ENCODE assay signal across 9 cellular contexts in the genomic region with DNA sequence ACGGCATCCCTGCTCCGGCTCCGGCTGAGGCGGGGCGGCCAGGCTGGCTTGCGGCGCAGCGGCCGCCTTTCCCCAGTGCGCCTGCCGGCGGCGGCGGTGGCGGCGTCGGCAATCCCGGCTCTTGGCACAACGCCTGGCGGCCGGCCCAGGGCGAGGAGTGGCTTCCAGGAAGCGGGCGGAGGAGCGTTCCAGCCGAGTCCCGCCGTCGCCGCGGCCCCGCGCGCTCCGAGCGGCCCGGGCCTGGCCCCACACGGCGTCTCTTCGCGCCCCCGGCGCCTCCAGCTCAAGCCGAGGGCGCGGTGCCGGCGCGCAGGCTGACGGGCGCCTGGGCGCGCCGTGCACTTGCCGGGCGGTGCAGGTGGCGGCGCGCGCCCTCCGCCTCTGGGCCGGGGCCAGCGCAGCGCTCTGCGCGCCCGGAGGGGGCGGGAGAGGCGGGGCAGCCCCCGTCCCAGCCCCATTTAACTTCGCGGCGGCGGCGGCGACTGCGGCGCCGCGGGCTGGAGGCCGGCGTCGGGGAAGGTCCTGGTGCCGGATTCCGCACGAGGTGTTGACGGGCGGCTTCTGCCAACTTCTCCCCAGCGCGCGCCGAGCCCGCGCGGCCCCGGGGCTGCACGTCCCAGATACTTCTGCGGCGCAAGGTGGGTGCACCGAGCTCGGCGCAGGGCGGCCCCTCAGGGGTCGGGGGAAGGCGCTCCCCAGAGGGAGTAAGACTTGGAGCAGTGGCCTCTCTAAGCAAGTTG. TPM values are rescaled to one million over a fixed set of nuclear protein-coding genes. Genes with fewer than 3 reads are reported as not detected.
A peak's percentile ranks its signal among the peaks of the same experiment; 100 is the strongest.
DNase-seq lines count a peak whose midpoint lies in the region; ATAC-seq and TF ChIP-seq lines count a peak whose summit lies in the region.
"Had no signal": no experiment of that assay in that cellular context is flagged by ENCODE, and none has a peak within 500 bp of the region (broad histone marks: within the 10 kb centered on the region; RNA-seq: fewer than 3 reads in every experiment).

A gene with protein sequence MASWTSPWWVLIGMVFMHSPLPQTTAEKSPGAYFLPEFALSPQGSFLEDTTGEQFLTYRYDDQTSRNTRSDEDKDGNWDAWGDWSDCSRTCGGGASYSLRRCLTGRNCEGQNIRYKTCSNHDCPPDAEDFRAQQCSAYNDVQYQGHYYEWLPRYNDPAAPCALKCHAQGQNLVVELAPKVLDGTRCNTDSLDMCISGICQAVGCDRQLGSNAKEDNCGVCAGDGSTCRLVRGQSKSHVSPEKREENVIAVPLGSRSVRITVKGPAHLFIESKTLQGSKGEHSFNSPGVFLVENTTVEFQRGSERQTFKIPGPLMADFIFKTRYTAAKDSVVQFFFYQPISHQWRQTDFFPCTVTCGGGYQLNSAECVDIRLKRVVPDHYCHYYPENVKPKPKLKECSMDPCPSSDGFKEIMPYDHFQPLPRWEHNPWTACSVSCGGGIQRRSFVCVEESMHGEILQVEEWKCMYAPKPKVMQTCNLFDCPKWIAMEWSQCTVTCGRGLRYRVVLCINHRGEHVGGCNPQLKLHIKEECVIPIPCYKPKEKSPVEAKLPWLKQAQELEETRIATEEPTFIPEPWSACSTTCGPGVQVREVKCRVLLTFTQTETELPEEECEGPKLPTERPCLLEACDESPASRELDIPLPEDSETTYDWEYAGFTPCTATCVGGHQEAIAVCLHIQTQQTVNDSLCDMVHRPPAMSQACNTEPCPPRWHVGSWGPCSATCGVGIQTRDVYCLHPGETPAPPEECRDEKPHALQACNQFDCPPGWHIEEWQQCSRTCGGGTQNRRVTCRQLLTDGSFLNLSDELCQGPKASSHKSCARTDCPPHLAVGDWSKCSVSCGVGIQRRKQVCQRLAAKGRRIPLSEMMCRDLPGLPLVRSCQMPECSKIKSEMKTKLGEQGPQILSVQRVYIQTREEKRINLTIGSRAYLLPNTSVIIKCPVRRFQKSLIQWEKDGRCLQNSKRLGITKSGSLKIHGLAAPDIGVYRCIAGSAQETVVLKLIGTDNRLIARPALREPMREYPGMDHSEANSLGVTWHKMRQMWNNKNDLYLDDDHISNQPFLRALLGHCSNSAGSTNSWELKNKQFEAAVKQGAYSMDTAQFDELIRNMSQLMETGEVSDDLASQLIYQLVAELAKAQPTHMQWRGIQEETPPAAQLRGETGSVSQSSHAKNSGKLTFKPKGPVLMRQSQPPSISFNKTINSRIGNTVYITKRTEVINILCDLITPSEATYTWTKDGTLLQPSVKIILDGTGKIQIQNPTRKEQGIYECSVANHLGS (N-terminal part only) (plus strand): TSS at position 485 of the 740 bp plus-strand sequence. CDS start 1,639 bp downstream, outside the sequence.

- DNase-seq in GM23248 (peak; percentile 53), sciatic nerve (ENCODE audit: low spot score) (peak; percentile 82)
- no peak for DNase-seq in activated naive CD4-positive, alpha-beta T cell treated with Interleukin-2 at 50 U/mL for 16 hours
- DNase-seq in stimulated activated naive CD4-positive, alpha-beta T cell (lab: John Stamatoyannopoulos, UW), result no peak

- intact Hi-C loops in sciatic nerve (cut with DNase I), result no loop called here

- H3K9me3 Mint-ChIP-seq in brain, result peaks cover 0 to 9% (median 7%) of the 10 kb centered on the region in 5 experiments

- H3K36me3 Mint-ChIP-seq in brain, result no peaks in the 10 kb centered on the region

- H3K4me1 Mint-ChIP-seq in brain, result no peaks in the 10 kb centered on the region

- no peaks in the 10 kb centered on the region for H3K9me2 ChIP-seq in GM23248 (ENCODE audit: insufficient read depth)

- H3K27ac ChIP-seq in GM23248, result no peak within 1 kb of the TSS

- no peaks in the 10 kb centered on the region for H3K36me3 ChIP-seq in GM23248 (ENCODE audit: low read depth)

- H2AFZ ChIP-seq in GM23248, result no peak within 1 kb of the TSS

- H3K4me3 ChIP-seq in GM23248 (no peak within 1 kb of the TSS), iPS-18c (ENCODE audit: insufficient read depth, low read depth, low read length) (peak within 1 kb of the TSS; percentile 57)

- H3K4me1 ChIP-seq in GM23248 (ENCODE audit: insufficient read depth), result no peaks in the 10 kb centered on the region

- no peaks in the 10 kb centered on the region for H3K79me2 ChIP-seq in GM23248 (ENCODE audit: insufficient read depth)

- peaks cover 89% of the 10 kb centered on the region for H3K27me3 Mint-ChIP-seq in brain

- H3K27ac Mint-ChIP-seq in brain, result no peak within 1 kb of the TSS

- TF ChIP-seq CTCF in brain (conservative IDR thresholded peaks at IDR 0.05), result no peak

- peak; percentile 51 for ATAC-seq in sciatic nerve
- ATAC-seq in HG02840 (IDR thresholded peaks at IDR 0.05; ENCODE audit: low FRiP score, unreplicated experiment), result no peak
- ATAC-seq in HG03378 (IDR thresholded peaks at IDR 0.05; ENCODE audit: unreplicated experiment), result no peak

- no peaks in the 10 kb centered on the region for H4K20me1 ChIP-seq in GM23248 (ENCODE audit: insufficient read depth)

- no peak within 1 kb of the TSS for H3K9ac ChIP-seq in GM23248

- no peak within 1 kb of the TSS for H3K4me2 ChIP-seq in GM23248 (ENCODE audit: unreplicated experiment)

- peaks cover 39% of the 10 kb centered on the region for H3K27me3 ChIP-seq in GM23248 (replicated peaks; ENCODE audit: insufficient read depth)

- H3K9me3 ChIP-seq in GM23248 (ENCODE audit: low read depth) (no peaks in the 10 kb centered on the region), iPS-18c (ENCODE audit: control insufficient read depth, insufficient read depth, low read length) (no peaks in the 10 kb centered on the region)

- H3F3A ChIP-seq in GM23248 (ENCODE audit: insufficient read depth), result no peaks in the 10 kb centered on the region

- in situ Hi-C loops in GM23248 (cut with MboI), result no loop called here

- WGBS in GM23248 (ENCODE audit: low coverage in 1 of 2, low lambda C conversion rate in 2 of 2, missing lambda C conversion rate in 2 of 2), 2 experiments, result 3 to 4% methylated on average over 20 to 41 of the region's 105 CpGs

- H3K4me3 Mint-ChIP-seq in brain, result peak within 1 kb of the TSS; percentile 62 to 81 (median 74)

RNA-seq across cellular contexts. Expression of the gene that starts here (rescaled TPM):
- total RNA-seq in GM23248 (2014; rRNA removed; shearing (Covaris generic)), result not detected in 2 replicates
- not detected in 2 replicates for polyA plus RNA-seq in GM23248 (2016; fragmentation: Nextera tagmentation; extraction: Ambion mirVana)
- 0.98 TPM for polyA plus RNA-seq in brain (ENCODE audit: insufficient read depth, low read depth, low replicate concordance)
- 39.1 TPM for total RNA-seq in sciatic nerve
- total RNA-seq: mononuclear cell had no signal

Comparison
In these comparisons a context has a peak if more than half of its experiments do, and no peak if none do; other contexts are left out.
1. RNA of the gene that starts here (total RNA-seq): 39.1 TPM in sciatic nerve (single experiment); not detected in GM23248; every median in the first group is over 10 times any median in the second.
2. Peak in DNase-seq in GM23248; RNA of the gene not detected or under 1 TPM.